30 cellular contexts compared by ENCODE assay signal in the genomic region with DNA sequence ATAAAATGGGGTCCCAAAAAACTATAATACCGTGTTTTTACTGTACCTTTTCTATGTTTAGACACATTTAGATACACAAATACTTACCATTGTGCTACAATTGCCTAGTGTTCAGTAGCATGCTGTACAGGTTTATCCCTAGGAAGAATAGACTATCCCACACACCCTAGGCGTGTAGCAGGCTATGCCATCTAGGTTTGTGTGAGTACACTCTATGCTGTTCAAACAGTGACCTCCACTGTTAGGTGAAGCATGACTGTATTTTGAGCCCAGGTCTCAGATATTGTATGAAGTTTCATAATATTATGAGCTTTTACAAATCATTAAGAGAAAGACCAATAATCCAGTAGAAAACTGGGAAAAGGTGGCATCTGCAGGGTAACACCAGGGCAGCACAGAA. TPM values are rescaled to one million over a fixed set of nuclear protein-coding genes. Genes with fewer than 3 reads are reported as not detected.
"Had no signal": no experiment of that assay in that cellular context is flagged by ENCODE, and none has a peak within 500 bp of the region (broad histone marks: within the 10 kb centered on the region; RNA-seq: fewer than 3 reads in every experiment).

No MANE protein-coding gene starts in this region.

- FAIRE-seq: bronchial epithelial cell, colon, endometrium, keratinocyte, pancreas, small intestine, urothelium cell line had no signal

- H3K36me3 Mint-ChIP-seq: activated naive CD4-positive, alpha-beta T cell treated with anti-CD3 and anti-CD28 coated beads, Interleukin-2, amount 50 U/mL, for 72 hours had no signal

- H3K4me1 ChIP-seq: gastroesophageal sphincter, pancreas, prostate gland, sigmoid colon, testis, transverse colon had no signal

- H3K9me3 Mint-ChIP-seq: activated naive CD4-positive, alpha-beta T cell treated with anti-CD3 and anti-CD28 coated beads, Interleukin-2, amount 50 U/mL, for 72 hours; activated T-helper 2 cell treated with anti-CD3 and anti-CD28 coated beads, Interferon-gamma antibody, Interleukin-2, Interleukin-4, amounts not matched to agents 10 μg/mL and 5 μg/mL and 100 μg/mL, durations not matched to agents 14 hours and 24 hours and 36 hours; central memory CD8-positive, alpha-beta T cell; nephron progenitor cell had no signal

- H3K9me3 ChIP-seq: gastroesophageal sphincter, pancreas, prostate gland, sigmoid colon, testis, transverse colon had no signal

- H3K27me3 ChIP-seq: gastroesophageal sphincter, hepatocyte, pancreas, sigmoid colon, testis, transverse colon had no signal

- H3K27me3 Mint-ChIP-seq: activated CD4-positive, alpha-beta T cell treated with anti-CD3 and anti-CD28 coated beads for 36 hours; central memory CD8-positive, alpha-beta T cell had no signal

- H3K4me3 ChIP-seq: gastroesophageal sphincter, hepatocyte, pancreas, prostate gland, sigmoid colon, testis, transverse colon had no signal

- H3K4me1 Mint-ChIP-seq: activated CD4-positive, alpha-beta T cell treated with anti-CD3 and anti-CD28 coated beads for 36 hours; activated CD8-positive, alpha-beta memory T cell treated with anti-CD3 and anti-CD28 coated beads, Interleukin-2, amount 10 ng/mL, durations not matched to agents 7 days and 5 days; central memory CD8-positive, alpha-beta T cell had no signal

- H3K36me3 ChIP-seq: prostate gland had no signal

- ATAC-seq: activated CD4-positive, alpha-beta T cell treated with anti-CD3 and anti-CD28 coated beads for 36 hours; activated CD8-positive, alpha-beta memory T cell treated with anti-CD3 and anti-CD28 coated beads, Interleukin-2, amount 10 ng/mL, durations not matched to agents 7 days and 5 days; activated CD8-positive, alpha-beta T cell treated with anti-CD3 and anti-CD28 coated beads, Interleukin-2, amount 10 ng/mL, durations not matched to agents 7 days and 5 days; activated naive CD4-positive, alpha-beta T cell treated with anti-CD3 and anti-CD28 coated beads, Interleukin-2, amount 50 U/mL, for 72 hours; gastroesophageal sphincter; left cardiac atrium; pancreas had no signal

- H3K4me3 Mint-ChIP-seq: activated CD4-positive, alpha-beta T cell treated with anti-CD3 and anti-CD28 coated beads for 36 hours; activated CD8-positive, alpha-beta memory T cell treated with anti-CD3 and anti-CD28 coated beads, Interleukin-2, amount 10 ng/mL, durations not matched to agents 7 days and 5 days; activated CD8-positive, alpha-beta T cell treated with anti-CD3 and anti-CD28 coated beads, Interleukin-2, amount 10 ng/mL, durations not matched to agents 7 days and 5 days; central memory CD8-positive, alpha-beta T cell; nephron progenitor cell had no signal

- H3K27ac Mint-ChIP-seq: activated CD4-positive, alpha-beta T cell treated with anti-CD3 and anti-CD28 coated beads for 36 hours; activated CD8-positive, alpha-beta memory T cell treated with anti-CD3 and anti-CD28 coated beads, Interleukin-2, amount 10 ng/mL, durations not matched to agents 7 days and 5 days; activated CD8-positive, alpha-beta T cell treated with anti-CD3 and anti-CD28 coated beads, Interleukin-2, amount 10 ng/mL, durations not matched to agents 7 days and 5 days; activated naive CD4-positive, alpha-beta T cell treated with anti-CD3 and anti-CD28 coated beads, Interleukin-2, amount 50 U/mL, for 72 hours; activated T-helper 2 cell treated with anti-CD3 and anti-CD28 coated beads, Interferon-gamma antibody, Interleukin-2, Interleukin-4, amounts not matched to agents 10 μg/mL and 5 μg/mL and 100 μg/mL, durations not matched to agents 14 hours and 24 hours and 36 hours; nephron progenitor cell had no signal

- DNase-seq: activated CD4-positive, alpha-beta T cell treated with anti-CD3 and anti-CD28 coated beads for 36 hours; activated CD4-positive, CD25-positive, alpha-beta regulatory T cell; activated CD8-positive, alpha-beta memory T cell treated with anti-CD3 and anti-CD28 coated beads, Interleukin-2, amount 10 ng/mL, durations not matched to agents 7 days and 5 days; activated CD8-positive, alpha-beta T cell treated with anti-CD3 and anti-CD28 coated beads, Interleukin-2, amount 10 ng/mL, durations not matched to agents 7 days and 5 days; activated naive CD4-positive, alpha-beta T cell; activated T-cell treated with anti-CD3 and anti-CD28 coated beads, Interleukin-2, amount 50 U/mL, for 48 hours; effector CD8-positive, alpha-beta T cell; left cardiac atrium; mammary epithelial cell; nephron progenitor cell; pancreas; retina; sigmoid colon; small intestine; stimulated activated CD4-positive, alpha-beta T cell treated with anti-CD3 and anti-CD28 coated beads, Interleukin-1b, Interleukin-23, amount 100 ng/mL, for 48 hours; stimulated activated naive CD4-positive, alpha-beta T cell; testis; transverse colon had no signal

- H3K27ac ChIP-seq: gastroesophageal sphincter, hepatocyte, pancreas, prostate gland, sigmoid colon, testis, transverse colon had no signal

RNA-seq across cellular contexts. Expression of gene MILR1, which starts 23.6 kb away (rescaled TPM):
- total RNA-seq: epithelial cell of proximal tubule had no signal
- polyA plus RNA-seq: keratinocyte had no signal
